25 cellular contexts compared by ENCODE assay signal in genomic region chr10:7343040-7343439, GRCh38.
A peak's percentile ranks its signal among the peaks of the same experiment; 100 is the strongest.
DNase-seq lines count a peak whose midpoint lies in the region; ATAC-seq, FAIRE-seq and TF ChIP-seq lines count a peak whose summit lies in the region.
"Had no signal": no experiment of that assay in that cellular context is flagged by ENCODE, and none has a peak within 500 bp of the region (broad histone marks: within the 10 kb centered on the region; RNA-seq: fewer than 3 reads in every experiment).

No MANE protein-coding gene starts in this region.

- no peak for TF ChIP-seq EP300 in GM12878 (IDR thresholded peaks at IDR 0.05; ENCODE audit: borderline replicate concordance in 1 of 2, control insufficient read depth in 1 of 2, low read depth in 2 of 2, low read length in 2 of 2)

- no peaks in the 10 kb centered on the region for H3K4me1 ChIP-seq in HEK293 (ENCODE audit: control insufficient read depth, insufficient read depth, low read length)
- H3K4me1 ChIP-seq in GM12878 (ENCODE audit: control insufficient read depth, insufficient read depth, low read length), result peaks cover 4% of the 10 kb centered on the region
- H3K4me1 ChIP-seq: BE2C had no signal

- no peaks in the 10 kb centered on the region for H4K20me1 ChIP-seq in GM12878 (ENCODE audit: control insufficient read depth, insufficient read depth)

- H3K9me3 ChIP-seq in HEK293 (ENCODE audit: control insufficient read depth, insufficient read depth, low read depth, low read length) (no peaks in the 10 kb centered on the region), GM12878 (replicated peaks; ENCODE audit: control insufficient read depth, insufficient read depth, low read length) (no peaks in the 10 kb centered on the region; the same call in 2 of the 3 replicates)
- H3K9me3 ChIP-seq: BE2C had no signal

- no TSS peak for BruUV-seq in GM12878 (replicated peaks; lab: Mats Ljungman, UMichigan)

- no peak overlapping the region for H3K9ac ChIP-seq in GM12878 (ENCODE audit: control insufficient read depth, insufficient read depth, low read length)
- H3K9ac ChIP-seq: BLaER1 had no signal

- SMC1A ChIA-PET in GM12878 (lab: Charles Lee; ENCODE audit: uncharacterized antibody, unreplicated experiment), result no interaction called here

- no peaks in the 10 kb centered on the region for H3K27me3 ChIP-seq in GM12878 (replicated peaks in 1 of 2; ENCODE audit: control insufficient read depth in 2 of 2, insufficient read depth in 2 of 2, low read length in 1 of 2)
- H3K27me3 ChIP-seq: BE2C, BLaER1 had no signal

- TF ChIP-seq RAD21 in GM12878 (IDR thresholded peaks at IDR 0.05; ENCODE audit: insufficient read depth, low read depth, low read length), result no peak

- no peak for ATAC-seq in GM12878
- no peak for ATAC-seq in HG03097 (IDR thresholded peaks at IDR 0.05; ENCODE audit: low FRiP score, unreplicated experiment)
- no peak for ATAC-seq in GM18861 (IDR thresholded peaks at IDR 0.05; ENCODE audit: unreplicated experiment)
- ATAC-seq in HG03139 (IDR thresholded peaks at IDR 0.05; ENCODE audit: unreplicated experiment), result no peak

- no peak for TF ChIP-seq POLR2A in GM12891 (IDR thresholded peaks at IDR 0.05; ENCODE audit: low read depth, low read length)
- no peak for TF ChIP-seq POLR2A in GM12892 (IDR thresholded peaks at IDR 0.05; ENCODE audit: low read depth, low read length)
- no peak for TF ChIP-seq POLR2A in GM12878 (IDR thresholded peaks at IDR 0.05; ENCODE audit: low read depth, low read length)

- POLR2A ChIA-PET in HEK293 (lab: Yijun Ruan, JAX) (no interaction called here), GM12878 (lab: Charles Lee) (no interaction called here)

- no peak overlapping the region for H2AFZ ChIP-seq in GM12878 (ENCODE audit: control insufficient read depth, low read depth, low read length)

- peaks cover 5 to 14% of the 10 kb centered on the region in 2 experiments; a peak in 2 of 3 replicates for H3K36me3 ChIP-seq in HEK293 (ENCODE audit: control insufficient read depth in 2 of 2, insufficient read depth in 1 of 2, low read length in 2 of 2)
- peaks cover 12 to 21% of the 10 kb centered on the region in 2 experiments; a peak in 2 of 4 replicates for H3K36me3 ChIP-seq in GM12878 (ENCODE audit: control insufficient read depth in 2 of 2, insufficient read depth in 2 of 2, low read length in 1 of 2)

- no peak overlapping the region for H3K4me2 ChIP-seq in GM12878 (ENCODE audit: control insufficient read depth, insufficient read depth)
- H3K4me2 ChIP-seq: BLaER1 had no signal

- CTCF ChIA-PET in HEK293 (lab: Yijun Ruan, JAX) (no interaction called here), GM12878 (lab: Yijun Ruan, JAX) (no interaction called here)

- RAD21 ChIA-PET in GM12878 (lab: Charles Lee; ENCODE audit: unreplicated experiment), result no interaction called here

- peaks cover 13% of the 10 kb centered on the region for H3K79me2 ChIP-seq in GM12878 (ENCODE audit: control insufficient read depth, insufficient read depth, low read length)

- TF ChIP-seq CTCF in HEK293 (tag by site-specific recombination; IDR thresholded peaks at IDR 0.05), result no peak
- no peak for TF ChIP-seq CTCF in GM12878 (IDR thresholded peaks at IDR 0.05 in 2 of 3, conservative IDR thresholded peaks at IDR 0.05 in 1 of 3; ENCODE audit: control insufficient read depth in 2 of 3, extremely low read depth in 1 of 3, insufficient read depth in 1 of 3, low read depth in 3 of 3, low read length in 3 of 3)

- intact Hi-C loops in GM12878 (cut with micrococcal nuclease; ENCODE audit: unreplicated experiment), result no loop called here

- 80% methylated on average over 3 of the region's 3 CpGs for WGBS in GM12878 (ENCODE audit: insufficient coverage, insufficient replicate concordance, low lambda C conversion rate, missing lambda C conversion rate)

- H3K4me3 ChIP-seq in HEK293 (ENCODE audit: low read depth, low read length) (no peak overlapping the region), GM12878 (no peak overlapping the region)
- H3K4me3 ChIP-seq: BLaER1 had no signal

- DNase-seq in GM12891 (ENCODE audit: insufficient read length, low spot score) (no peak), GM12892 (ENCODE audit: insufficient read length) (no peak), GM12878 (ENCODE audit: low read depth, low spot score) (no peak), NCI-H2227 (lab: John Stamatoyannopoulos, UW; ENCODE audit: unreplicated experiment) (no peak)
- DNase-seq: 8988T; ACHN; BE2C; C1 segment of cervical spinal cord; CD4-positive, alpha-beta memory T cell; CD4-positive, CD25-positive, alpha-beta regulatory T cell; CD8-positive, alpha-beta memory T cell; COR-L47; DMS 273 treated with DMSO at 0.1 percent for 48 hours; DMS153; DMS53; DMS79; DND-41; EL; GDM1 had no signal

- FAIRE-seq in GM12891 (lab: Jason Lieb, UNC), result peak; percentile 67
- FAIRE-seq in GM12892 (lab: Jason Lieb, UNC), result peak; percentile 33
- peak; percentile 41 for FAIRE-seq in GM12878 (lab: Jason Lieb, UNC)
- FAIRE-seq: A204.1 had no signal

- no peak overlapping the region for H3K27ac ChIP-seq in HEK293 (ENCODE audit: extremely low read depth, low read depth, low read length)
- H3K27ac ChIP-seq in GM12878 (ENCODE audit: control insufficient read depth, insufficient read depth), result no peak overlapping the region
- H3K27ac ChIP-seq: BLaER1 had no signal

- in situ Hi-C loops in GM12878 (cut with MboI), result no loop called here

TF ChIP-seq in GM12891, 5 proteins besides CTCF, POLR2A, EP300 and RAD21:
- TF ChIP-seq TAF1 (IDR thresholded peaks at IDR 0.05; ENCODE audit: low read depth, low read length), result no peak
- TF ChIP-seq POLR2AphosphoS5 (IDR thresholded peaks at IDR 0.05; ENCODE audit: low read depth, low read length), result no peak

TF ChIP-seq in HEK293, 187 proteins besides CTCF, POLR2A, EP300 and RAD21:
- TF ChIP-seq ZNF239 (tag by site-specific recombination; IDR thresholded peaks at IDR 0.05) (no peak), ZNF146 (tag by site-specific recombination; IDR thresholded peaks at IDR 0.05) (peak; percentile 87)

TF ChIP-seq in GM12878, 131 proteins besides CTCF, POLR2A, EP300 and RAD21:
- no peak for TF ChIP-seq SP1 (IDR thresholded peaks at IDR 0.05; ENCODE audit: low read depth, low read length)
- TF ChIP-seq, protein P1, sequence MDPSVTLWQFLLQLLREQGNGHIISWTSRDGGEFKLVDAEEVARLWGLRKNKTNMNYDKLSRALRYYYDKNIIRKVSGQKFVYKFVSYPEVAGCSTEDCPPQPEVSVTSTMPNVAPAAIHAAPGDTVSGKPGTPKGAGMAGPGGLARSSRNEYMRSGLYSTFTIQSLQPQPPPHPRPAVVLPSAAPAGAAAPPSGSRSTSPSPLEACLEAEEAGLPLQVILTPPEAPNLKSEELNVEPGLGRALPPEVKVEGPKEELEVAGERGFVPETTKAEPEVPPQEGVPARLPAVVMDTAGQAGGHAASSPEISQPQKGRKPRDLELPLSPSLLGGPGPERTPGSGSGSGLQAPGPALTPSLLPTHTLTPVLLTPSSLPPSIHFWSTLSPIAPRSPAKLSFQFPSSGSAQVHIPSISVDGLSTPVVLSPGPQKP (IDR thresholded peaks at IDR 0.05; ENCODE audit: low read depth, low read length), result no peak
- TF ChIP-seq CHD4 (IDR thresholded peaks at IDR 0.05), result no peak
- no peak for TF ChIP-seq RAD51 (IDR thresholded peaks at IDR 0.05)
- no peak for TF ChIP-seq ETV6 (conservative IDR thresholded peaks at IDR 0.05 in 1 of 2, IDR thresholded peaks at IDR 0.05 in 1 of 2; ENCODE audit: borderline replicate concordance in 1 of 2, low read depth in 1 of 2)
- no peak for TF ChIP-seq NFYA (IDR thresholded peaks at IDR 0.05; ENCODE audit: borderline replicate concordance, low read depth, low read length)
- no peak for TF ChIP-seq JUND (IDR thresholded peaks at IDR 0.05; ENCODE audit: low read depth, low read length)
- no peak for TF ChIP-seq ZNF24 (IDR thresholded peaks at IDR 0.05)
- no peak for TF ChIP-seq BMI1 (IDR thresholded peaks at IDR 0.05; ENCODE audit: borderline replicate concordance)
- no peak for TF ChIP-seq FOXK2 (IDR thresholded peaks at IDR 0.05)
- TF ChIP-seq MTA2 (IDR thresholded peaks at IDR 0.05; ENCODE audit: low read depth), result no peak
- no peak for TF ChIP-seq PAX8 (IDR thresholded peaks at IDR 0.05)
- TF ChIP-seq MYB (IDR thresholded peaks at IDR 0.05; ENCODE audit: borderline replicate concordance, low read depth, low read length), result no peak
- no peak for TF ChIP-seq STAT1 (conservative IDR thresholded peaks at IDR 0.05)
- TF ChIP-seq POLR2AphosphoS2 (IDR thresholded peaks at IDR 0.05; ENCODE audit: low read depth, low read length), result no peak
- TF ChIP-seq, protein P2, sequence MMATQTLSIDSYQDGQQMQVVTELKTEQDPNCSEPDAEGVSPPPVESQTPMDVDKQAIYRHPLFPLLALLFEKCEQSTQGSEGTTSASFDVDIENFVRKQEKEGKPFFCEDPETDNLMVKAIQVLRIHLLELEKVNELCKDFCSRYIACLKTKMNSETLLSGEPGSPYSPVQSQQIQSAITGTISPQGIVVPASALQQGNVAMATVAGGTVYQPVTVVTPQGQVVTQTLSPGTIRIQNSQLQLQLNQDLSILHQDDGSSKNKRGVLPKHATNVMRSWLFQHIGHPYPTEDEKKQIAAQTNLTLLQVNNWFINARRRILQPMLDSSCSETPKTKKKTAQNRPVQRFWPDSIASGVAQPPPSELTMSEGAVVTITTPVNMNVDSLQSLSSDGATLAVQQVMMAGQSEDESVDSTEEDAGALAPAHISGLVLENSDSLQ (IDR thresholded peaks at IDR 0.05), result no peak
